Comparison of ENCODE assay signal across 1 cellular context in genomic region chr11:72000591-72000867, GRCh38.
TF ChIP-seq lines count a peak whose summit lies in the region.

No MANE protein-coding gene starts in this region.

TF ChIP-seq in IMR-90, 13 proteins besides CTCF, POLR2A, EP300 and RAD21 (continued from another document):
- no peak for TF ChIP-seq ELK1 (IDR thresholded peaks at IDR 0.05; ENCODE audit: borderline replicate concordance, low read depth, low read length)
- TF ChIP-seq RFX5 (IDR thresholded peaks at IDR 0.05; ENCODE audit: low read depth, low read length) = no peak
- no peak for TF ChIP-seq MAZ (IDR thresholded peaks at IDR 0.05; ENCODE audit: borderline replicate concordance, low read depth, low read length)
- TF ChIP-seq BHLHE40 (IDR thresholded peaks at IDR 0.05; ENCODE audit: low read depth, low read length) = no peak
- no peak for TF ChIP-seq FOS (IDR thresholded peaks at IDR 0.05; ENCODE audit: low read depth, low read length)
- TF ChIP-seq CEBPB (IDR thresholded peaks at IDR 0.05; ENCODE audit: low read depth, low read length) = no peak
